In genomic region chr17:43878260-43879082, GRCh38 we compare ENCODE assay signal across 8 cellular contexts.
DNase-seq lines count a peak whose midpoint lies in the region; ATAC-seq and TF ChIP-seq lines count a peak whose summit lies in the region.

No MANE protein-coding gene starts in this region.

- peak; percentile 35 for DNase-seq in COLO668 (lab: John Stamatoyannopoulos, UW; ENCODE audit: unreplicated experiment)
- peak; percentile 52 for DNase-seq in HFF-Myc (ENCODE audit: extremely low read depth, low read depth)
- DNase-seq in NT2/D1 (ENCODE audit: low read depth, low spot score) = peak; percentile 68
- DNase-seq in activated T-cell treated with anti-CD3 and anti-CD28 coated beads for 24 hours (ENCODE audit: low read depth) = peak; percentile 55
- peak; percentile 39 for DNase-seq in epithelial cell of prostate (ENCODE audit: low read depth, low spot score)
- DNase-seq in stimulated activated CD8-positive, alpha-beta memory T cell treated with anti-CD3 and anti-CD28 coated beads, Interleukin-4, amount 100 ng/mL, for 48 hours = peak; percentile 87

- H3K4me1 ChIP-seq in NT2/D1 (ENCODE audit: insufficient read depth, insufficient read length) (peaks cover 15% of the 10 kb centered on the region), mucosa of stomach (ENCODE audit: control insufficient read depth, insufficient read depth, low read length) (peaks cover 40% of the 10 kb centered on the region)

- H3K36me3 ChIP-seq in NT2/D1 (ENCODE audit: insufficient read depth, insufficient read length, low read length) = peaks cover 27% of the 10 kb centered on the region
- no peaks in the 10 kb centered on the region for H3K36me3 ChIP-seq in mucosa of stomach (ENCODE audit: control insufficient read depth, insufficient read depth, low read length)

- H3K27me3 ChIP-seq in NT2/D1 (ENCODE audit: insufficient read depth, insufficient read length) (no peaks in the 10 kb centered on the region), mucosa of stomach (ENCODE audit: control insufficient read depth, insufficient read depth, low read length) (no peaks in the 10 kb centered on the region)

- H3K9me3 ChIP-seq in NT2/D1 (ENCODE audit: insufficient read depth, low read length) (no peaks in the 10 kb centered on the region), mucosa of stomach (ENCODE audit: control insufficient read depth, low read length) (no peaks in the 10 kb centered on the region)

- peak; percentile 92 for TF ChIP-seq CTCF in HFF-Myc (IDR thresholded peaks at IDR 0.05; ENCODE audit: low read depth, low read length, missing control alignments)

- ATAC-seq in HG03108 (IDR thresholded peaks at IDR 0.05; ENCODE audit: unreplicated experiment) = no peak

- H3K27ac ChIP-seq in epithelial cell of prostate = no peak overlapping the region

- H3K4me3 ChIP-seq in HFF-Myc (replicated peaks; ENCODE audit: low read depth, low read length) = no peak overlapping the region
- no peak overlapping the region for H3K4me3 ChIP-seq in NT2/D1 (ENCODE audit: insufficient read length, low read depth)
- H3K4me3 ChIP-seq in mucosa of stomach (ENCODE audit: low read length) = no peak overlapping the region

- H3K9ac ChIP-seq in NT2/D1 (ENCODE audit: insufficient read length, low read depth) (peak overlapping the region; percentile 58), mucosa of stomach (ENCODE audit: low read length) (peak overlapping the region; percentile 10)

Comparison
In these comparisons a context has a peak if more than half of its experiments do, and no peak if none do; other contexts are left out.
1. DNase-seq: peak in every context shown above with its lines; median percentile 87 in stimulated activated CD8-positive, alpha-beta memory T cell treated with anti-CD3 and anti-CD28 coated beads, Interleukin-4, amount 100 ng/mL, for 48 hours; 68 in NT2/D1; 55 in activated T-cell treated with anti-CD3 and anti-CD28 coated beads for 24 hours; 52 in HFF-Myc; 39 in epithelial cell of prostate; 35 in COLO668.